Comparison of ENCODE assay signal across 1 cellular context in the genomic region with DNA sequence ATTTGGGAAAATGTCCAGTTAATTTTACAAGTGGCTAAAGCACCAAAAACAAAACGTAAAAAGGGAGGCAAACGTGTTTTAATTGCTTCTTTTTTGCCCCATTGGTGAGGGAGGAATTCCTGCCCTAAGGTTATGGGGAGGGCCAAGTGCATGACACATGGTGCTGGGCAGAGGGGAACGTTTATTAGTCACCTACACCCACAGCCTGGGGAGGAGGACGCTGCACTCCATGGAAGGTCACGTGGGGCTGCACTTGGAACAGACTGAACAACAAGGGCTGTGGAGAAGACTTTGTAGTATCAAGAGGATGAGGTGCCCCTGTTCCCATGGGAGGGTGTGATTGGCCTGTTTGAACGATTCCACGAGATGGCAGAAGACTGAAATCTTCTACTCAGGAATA.
TF ChIP-seq lines count a peak whose summit lies in the region.

No MANE protein-coding gene starts in this region.

TF ChIP-seq in HepG2, 621 proteins besides CTCF, POLR2A, EP300 and RAD21 (continued from another document):
- TF ChIP-seq SRF (IDR thresholded peaks at IDR 0.05; ENCODE audit: low read depth, low read length), result no peak
TF ChIP-seq in HepG2: peak in this region for 1.
